In the genomic region with DNA sequence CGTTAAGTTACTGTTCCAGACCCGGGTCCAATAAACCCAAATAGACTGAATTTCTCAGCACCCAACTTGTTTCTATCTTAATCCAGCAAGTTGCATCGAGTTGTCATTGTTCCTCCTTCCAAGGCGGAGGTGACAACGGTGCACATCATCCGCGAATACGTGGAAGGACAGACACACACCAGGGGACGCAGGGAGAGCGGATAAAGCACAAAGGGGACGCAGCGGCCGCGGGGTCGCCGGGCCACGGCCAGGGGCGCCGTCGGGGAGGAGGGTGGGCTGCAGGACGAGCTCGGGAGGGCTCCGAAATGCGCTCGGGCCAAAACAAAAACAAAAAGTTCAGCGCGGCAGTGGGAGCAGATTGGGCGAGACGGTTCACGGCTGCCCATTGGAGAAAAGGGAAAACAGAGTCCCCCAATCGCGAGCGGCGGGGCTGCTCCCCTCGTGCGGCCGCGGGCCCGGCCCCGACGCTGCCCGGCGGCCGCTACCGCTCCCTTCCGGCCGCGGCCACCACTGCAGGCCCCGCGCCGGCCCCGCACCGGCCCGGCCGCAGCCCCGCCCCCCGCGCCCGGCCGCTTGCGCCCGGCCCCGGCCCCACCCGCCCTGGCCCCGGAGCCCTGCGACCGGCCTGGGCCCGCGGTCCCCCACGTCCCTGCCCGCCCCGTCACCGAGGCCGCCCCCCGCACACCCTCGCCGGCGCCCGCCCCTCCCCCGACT, we compare ENCODE assay signal across 8 cellular contexts. TPM values are rescaled to one million over a fixed set of nuclear protein-coding genes. Genes with fewer than 3 reads are reported as not detected.
DNase-seq lines count a peak whose midpoint lies in the region; ATAC-seq and TF ChIP-seq lines count a peak whose summit lies in the region.

No MANE protein-coding gene starts in this region.

- H3K4me1 ChIP-seq in A673 (ENCODE audit: insufficient read depth, low read length, poor library complexity, severe bottlenecking), result peaks cover 28% of the 10 kb centered on the region
- H3K4me1 ChIP-seq in muscle layer of colon (ENCODE audit: insufficient read depth, low read length), result peaks cover 37% of the 10 kb centered on the region

- CTCF ChIA-PET in A673 (lab: Charles Lee), result no interaction called here

- DNase-seq in A673 (ENCODE audit: low spot score) (peak; percentile 89), GM13977 (ENCODE audit: low spot score) (peak; percentile 89), NOMO-1 treated with DMSO at 0.1 percent for 48 hours (lab: John Stamatoyannopoulos, UW; ENCODE audit: unreplicated experiment) (peak; percentile 64), erythroblast (lab: John Stamatoyannopoulos, UW) (peak; percentile 90 to 93)
- DNase-seq in activated T-cell treated with anti-CD3 and anti-CD28 coated beads, Interleukin-2, amount 50 U/mL, for 1 hour, result peak; percentile 60
- peak; percentile 73 for DNase-seq in stimulated activated naive CD8-positive, alpha-beta T cell treated with anti-CD3 and anti-CD28 coated beads, Interleukin-15, Interleukin-2, amounts not matched to agents 100 U/mL and 50 U/mL, for 24 hours

- H3K27me3 ChIP-seq in A673 (replicated peaks; ENCODE audit: insufficient read depth, low read depth, low read length, poor library complexity) (no peaks in the 10 kb centered on the region), muscle layer of colon (ENCODE audit: control insufficient read depth in 1 of 2, insufficient read depth in 2 of 2, low read length in 2 of 2) (no peaks in the 10 kb centered on the region)

- in situ Hi-C loops in GM13977 (cut with MboI; ENCODE audit: low pct_unique_long_range_greater_than_20kb, low sequenced_read_pairs, unreplicated experiment), result no loop called here

- H3K4me3 ChIP-seq in A673 (ENCODE audit: low read depth, low read length, poor library complexity, severe bottlenecking), result peak overlapping the region; percentile 87
- peak overlapping the region; percentile 86 to 93 for H3K4me3 ChIP-seq in muscle layer of colon (ENCODE audit: low read depth in 1 of 2, low read length in 2 of 2)

- no peak for TF ChIP-seq CTCF in A673 (conservative IDR thresholded peaks at IDR 0.05; ENCODE audit: low read depth, low read length)
- TF ChIP-seq CTCF in GM13977 (IDR thresholded peaks at IDR 0.05; ENCODE audit: extremely low read depth, insufficient read depth, missing control alignments), result peak; percentile 40

- peak overlapping the region; percentile 99 for H3K27ac ChIP-seq in A673 (ENCODE audit: low read depth, low read length, poor library complexity, severe bottlenecking)
- H3K27ac ChIP-seq in muscle layer of colon (ENCODE audit: low read depth, low read length), result peak overlapping the region; percentile 98

- peak; percentile 48 for ATAC-seq in HG03196 (IDR thresholded peaks at IDR 0.05; ENCODE audit: unreplicated experiment)
- ATAC-seq in stimulated activated naive CD8-positive, alpha-beta T cell treated with anti-CD3 and anti-CD28 coated beads, Interleukin-15, Interleukin-2, amounts not matched to agents 100 U/mL and 50 U/mL, for 24 hours, result peak; percentile 55

- H3K36me3 ChIP-seq in A673 (ENCODE audit: insufficient read depth, low read length, poor library complexity, severe bottlenecking) (no peaks in the 10 kb centered on the region), muscle layer of colon (ENCODE audit: insufficient read depth, low read length) (no peaks in the 10 kb centered on the region)

- intact Hi-C loops in A673 (cut with micrococcal nuclease; ENCODE audit: unreplicated experiment), result no loop called here

- H3K9ac ChIP-seq in muscle layer of colon (ENCODE audit: low read length), result peak overlapping the region; percentile 51

- TF ChIP-seq POLR2A in erythroblast (IDR thresholded peaks at IDR 0.05; ENCODE audit: low read length), result peak; percentile 39

- no peaks in the 10 kb centered on the region for H3K9me3 ChIP-seq in A673 (ENCODE audit: low read depth, low read length, poor library complexity, severe bottlenecking)
- H3K9me3 ChIP-seq in muscle layer of colon (ENCODE audit: low read length), result no peaks in the 10 kb centered on the region

- POLR2A ChIA-PET in A673 (lab: Charles Lee; ENCODE audit: low non-redundant PET), result no interaction called here

- BruUV-seq in A673 (replicated peaks; lab: Mats Ljungman, UMichigan), result no TSS peak

RNA-seq across cellular contexts. Expression of gene KMT5B, which starts 0.5 kb away (rescaled TPM):
- 35.1 and 35.4 TPM in 2 replicates for total RNA-seq in A673 (2021)

RNA-seq across cellular contexts. Expression of gene C11orf24, which starts 59.2 kb away (rescaled TPM):
- total RNA-seq in A673 (2021), result 48.1 and 52.3 TPM in 2 replicates

Comparison
In these comparisons a context has a peak if more than half of its experiments do, and no peak if none do; other contexts are left out.
1. Peak in every context shown above with its lines: DNase-seq, ATAC-seq, H3K4me3 ChIP-seq and H3K27ac ChIP-seq.